Comparison of ENCODE assay signal across 9 cellular contexts in the genomic region with DNA sequence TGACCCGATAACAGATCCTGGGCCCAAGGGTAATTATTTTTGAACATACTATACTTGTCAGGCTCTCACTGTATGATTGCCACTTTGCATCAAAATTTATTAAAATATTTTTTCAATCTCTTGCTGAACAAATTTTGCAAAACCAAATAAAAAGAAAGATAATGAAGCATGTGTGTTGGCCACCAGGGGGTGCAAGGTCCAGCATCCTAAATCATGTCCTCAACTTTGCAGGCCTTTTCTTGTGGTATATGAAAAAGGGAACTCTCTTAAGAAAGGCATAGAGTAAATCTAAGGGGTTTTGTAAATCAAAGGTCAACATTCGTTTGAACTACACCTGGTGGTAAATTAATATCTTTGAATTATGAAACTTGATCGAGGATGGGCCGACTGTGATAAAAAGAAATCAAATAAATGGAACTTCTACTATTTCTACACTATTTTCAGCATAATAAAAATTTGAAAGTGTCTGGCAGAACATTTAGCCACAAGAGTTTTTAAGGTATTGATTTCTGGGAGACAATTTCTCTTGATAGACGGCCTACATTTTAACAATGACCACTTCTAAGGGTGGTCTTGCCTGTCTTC.
A peak's percentile ranks its signal among the peaks of the same experiment; 100 is the strongest.
DNase-seq lines count a peak whose midpoint lies in the region; ATAC-seq and TF ChIP-seq lines count a peak whose summit lies in the region.
"Had no signal": no experiment of that assay in that cellular context is flagged by ENCODE, and none has a peak within 500 bp of the region (broad histone marks: within the 10 kb centered on the region; RNA-seq: fewer than 3 reads in every experiment).

No MANE protein-coding gene starts in this region.

- H3K23ac ChIP-seq in mesenchymal stem cell (ENCODE audit: low read length in 2 of 2): no peak overlapping the region

- H3K79me1 ChIP-seq in mesenchymal stem cell (replicated peaks; ENCODE audit: low read length, poor library complexity, severe bottlenecking): no peaks in the 10 kb centered on the region

- no peaks in the 10 kb centered on the region for H3K9me3 Mint-ChIP-seq in MCF 10A (ENCODE audit: unreplicated experiment)

- no peak overlapping the region for H3K14ac ChIP-seq in mesenchymal stem cell (ENCODE audit: low read length in 2 of 2)

- peaks cover 6% of the 10 kb centered on the region for H3K36me3 Mint-ChIP-seq in MCF 10A (ENCODE audit: insufficient read depth, unreplicated experiment)

- H3K18ac ChIP-seq in mesenchymal stem cell (ENCODE audit: low read depth in 1 of 2, low read length in 2 of 2): no peak overlapping the region

- no peaks in the 10 kb centered on the region for H3K9me3 ChIP-seq in mesenchymal stem cell (ENCODE audit: control insufficient read depth, low read length)
- H3K9me3 ChIP-seq: SJSA1 had no signal

- intact Hi-C loops in MCF 10A (cut with micrococcal nuclease): loop anchor here (1.0 to 5.0 kb wide), 2 partner anchors 369 to 764 kb away; no protein-coding TSS in a partner anchor

- CTCF ChIA-PET in MCF 10A (lab: Yijun Ruan, JAX): interaction anchor here (0.7 to 1.3 kb wide), 3 partner anchors 15 to 369 kb away, joined by 3 to 5 read pairs (median 3); no protein-coding TSS in a partner anchor

- H4K8ac ChIP-seq in mesenchymal stem cell (ENCODE audit: low read length): no peak overlapping the region

- H4K91ac ChIP-seq in mesenchymal stem cell (ENCODE audit: low read length): no peak overlapping the region

- H3K4ac ChIP-seq in mesenchymal stem cell (ENCODE audit: low read depth in 1 of 2, low read length in 2 of 2): no peak overlapping the region

- H3K4me1 ChIP-seq in mesenchymal stem cell (ENCODE audit: control insufficient read depth, insufficient read depth, low read depth, low read length): no peaks in the 10 kb centered on the region
- H3K4me1 ChIP-seq: SJSA1 had no signal

- H3K4me1 Mint-ChIP-seq in MCF 10A (ENCODE audit: insufficient read depth, unreplicated experiment): no peaks in the 10 kb centered on the region

- 78% methylated on average over 1 of the region's 5 CpGs for WGBS in mesenchymal stem cell

- TF ChIP-seq CTCF in GM12865 (IDR thresholded peaks at IDR 0.05; ENCODE audit: insufficient read depth, low read depth, low read length, missing control alignments) (peak; percentile 45), NB4 (IDR thresholded peaks at IDR 0.05; ENCODE audit: low read depth, low read length) (peak; percentile 12), MCF 10A (IDR thresholded peaks at IDR 0.05; ENCODE audit: unreplicated experiment) (peak; percentile 37)

- H3K27ac Mint-ChIP-seq in MCF 10A (ENCODE audit: low read depth, unreplicated experiment): no peak overlapping the region

- H2BK120ac ChIP-seq in mesenchymal stem cell (ENCODE audit: low read depth, low read length): no peak overlapping the region

- no peaks in the 10 kb centered on the region for H3K36me3 ChIP-seq in mesenchymal stem cell (ENCODE audit: control insufficient read depth in 1 of 2, insufficient read depth in 2 of 2, low read depth in 1 of 2, low read length in 2 of 2)
- H3K36me3 ChIP-seq: SJSA1 had no signal

- peaks cover 23% of the 10 kb centered on the region for H3K27me3 Mint-ChIP-seq in MCF 10A (ENCODE audit: insufficient read depth, unreplicated experiment)

- no peak overlapping the region for H3K4me3 Mint-ChIP-seq in MCF 10A (ENCODE audit: unreplicated experiment)

- DNase-seq in GM12865 (ENCODE audit: low read depth) (peak; percentile 29), NB4 (ENCODE audit: low read depth) (peak; percentile 36), MCF 10A (ENCODE audit: unreplicated experiment) (peak; percentile 27), mesenchymal stem cell (peak; percentile 22), NCI-H2196 treated with DMSO at 0.1 percent for 48 hours (lab: John Stamatoyannopoulos, UW; ENCODE audit: unreplicated experiment) (no peak), NCI-H1436 (lab: John Stamatoyannopoulos, UW) (no peak), NOMO-1 treated with dmso at 0.1 percent for 144 hours (lab: John Stamatoyannopoulos, UW; ENCODE audit: unreplicated experiment) (no peak)

- H2AK5ac ChIP-seq in mesenchymal stem cell (ENCODE audit: low read length, severe bottlenecking): no peak overlapping the region

- H3K4me2 ChIP-seq in mesenchymal stem cell (ENCODE audit: low read length, poor library complexity, severe bottlenecking): no peak overlapping the region

- no peak for TF ChIP-seq POLR2A in NB4 (IDR thresholded peaks at IDR 0.05; ENCODE audit: extremely low read depth, insufficient read length)

- no peak overlapping the region for H2AFZ ChIP-seq in mesenchymal stem cell (ENCODE audit: low read depth, low read length)

- no peak overlapping the region for H3K9ac ChIP-seq in mesenchymal stem cell (ENCODE audit: low read length)

- no TSS peak for BruUV-seq in MCF 10A (replicated peaks; lab: Mats Ljungman, UMichigan)

- no peak overlapping the region for H2BK15ac ChIP-seq in mesenchymal stem cell (ENCODE audit: low read depth, poor library complexity, severe bottlenecking)

- no peak for ATAC-seq in HG02571 (IDR thresholded peaks at IDR 0.05; ENCODE audit: unreplicated experiment)

- POLR2A ChIA-PET in MCF 10A (lab: Yijun Ruan, JAX): no interaction called here

- no peak overlapping the region for H3K4me3 ChIP-seq in GM12865 (ENCODE audit: low read depth, low read length)
- no peak overlapping the region for H3K4me3 ChIP-seq in NB4 (ENCODE audit: low read depth, low read length)
- H3K4me3 ChIP-seq in mesenchymal stem cell (ENCODE audit: insufficient read depth in 1 of 2, low read depth in 1 of 2, low read length in 2 of 2): no peak overlapping the region
- H3K4me3 ChIP-seq: SJSA1 had no signal

- no peak overlapping the region for H2BK12ac ChIP-seq in mesenchymal stem cell (ENCODE audit: low read length in 2 of 2)

- no peak overlapping the region for H2BK5ac ChIP-seq in mesenchymal stem cell (ENCODE audit: low read depth, low read length, poor library complexity, severe bottlenecking)

- no peaks in the 10 kb centered on the region for H3K27me3 ChIP-seq in mesenchymal stem cell (ENCODE audit: control insufficient read depth in 1 of 2, insufficient read depth in 1 of 2, low read length in 2 of 2)
- H3K27me3 ChIP-seq: SJSA1 had no signal

- H3K27ac ChIP-seq in mesenchymal stem cell (ENCODE audit: low read length, poor library complexity, severe bottlenecking): no peak overlapping the region
- H3K27ac ChIP-seq: SJSA1 had no signal

Comparison
In these comparisons a context has a peak if more than half of its experiments do, and no peak if none do; other contexts are left out.
1. DNase-seq: peak in GM12865 (single experiment), NB4 (single experiment), MCF 10A (single experiment) and mesenchymal stem cell (single experiment); none in NCI-H2196 treated with DMSO at 0.1 percent for 48 hours (single experiment), NCI-H1436 (single experiment) and NOMO-1 treated with dmso at 0.1 percent for 144 hours (single experiment).
2. Peak in every context shown above with its lines, with median percentiles within 50 percentile points of each other: CTCF ChIP-seq.